8 cellular contexts compared by ENCODE assay signal in the genomic region with DNA sequence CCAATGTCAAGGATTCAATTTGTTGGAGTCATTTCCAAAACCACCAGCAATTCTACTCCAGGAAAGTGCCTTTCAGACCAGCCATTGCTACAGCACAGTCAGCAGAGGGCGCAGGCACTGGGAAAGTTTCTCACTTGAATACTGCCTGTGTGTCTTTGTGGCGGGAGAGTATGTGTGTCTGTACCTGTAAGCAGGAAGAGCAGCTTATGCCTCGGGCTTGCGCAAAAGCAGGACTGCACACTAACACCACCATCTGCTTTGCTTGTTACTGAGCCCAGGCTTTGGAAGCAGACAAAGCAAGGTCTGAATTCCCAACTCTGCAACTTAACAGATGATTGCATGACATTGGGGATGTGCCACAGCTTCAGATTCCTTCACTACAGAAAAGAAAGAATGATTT. TPM values are rescaled to one million over a fixed set of nuclear protein-coding genes. Genes with fewer than 3 reads are reported as not detected.
A peak's percentile ranks its signal among the peaks of the same experiment; 100 is the strongest.
DNase-seq lines count a peak whose midpoint lies in the region; ATAC-seq and TF ChIP-seq lines count a peak whose summit lies in the region.

No MANE protein-coding gene starts in this region.

- H3K4me1 ChIP-seq in smooth muscle cell (ENCODE audit: low read depth), result no peaks in the 10 kb centered on the region

- ATAC-seq in HG02678 (IDR thresholded peaks at IDR 0.05; ENCODE audit: unreplicated experiment), result peak; percentile 78
- peak; percentile 89 for ATAC-seq in T-helper 17 cell
- no peak for ATAC-seq in HG03108 (IDR thresholded peaks at IDR 0.05; ENCODE audit: unreplicated experiment)

- H3K36me3 ChIP-seq in smooth muscle cell (ENCODE audit: low read depth), result no peaks in the 10 kb centered on the region

- H3K4me3 ChIP-seq in astrocyte of the cerebellum (ENCODE audit: low read depth, low read length), result no peak overlapping the region
- H3K4me3 ChIP-seq in smooth muscle cell, result no peak overlapping the region

- H2AFZ ChIP-seq in smooth muscle cell (ENCODE audit: low read depth), result no peak overlapping the region

- peaks cover 9% of the 10 kb centered on the region for H3K4me1 Mint-ChIP-seq in T-helper 17 cell

- DNase-seq in GF-D8 (lab: John Stamatoyannopoulos, UW), result peak; percentile 87
- DNase-seq in NCI-H187 treated with DMSO at 0.1 percent for 48 hours (lab: John Stamatoyannopoulos, UW), result peak; percentile 78
- peak; percentile 39 to 51 (median 44) for DNase-seq in T-helper 17 cell
- peak; percentile 40 for DNase-seq in astrocyte of the cerebellum (ENCODE audit: low read depth)
- peak in 38 of 51 donors; percentile 10 to 72 (median 38) for DNase-seq in hypothalamus (lab: John Stamatoyannopoulos, UW)
- no peak for DNase-seq in smooth muscle cell (lab: John Stamatoyannopoulos, UW; ENCODE audit: unreplicated experiment)

- WGBS in smooth muscle cell (ENCODE audit: low lambda C conversion rate), result 12% methylated on average over 4 of the region's 4 CpGs

- no peak overlapping the region for H3K27ac ChIP-seq in smooth muscle cell (ENCODE audit: low read depth)

- H3F3A ChIP-seq in smooth muscle cell (ENCODE audit: low read depth), result no peaks in the 10 kb centered on the region

- TF ChIP-seq CTCF in astrocyte of the cerebellum (IDR thresholded peaks at IDR 0.05; ENCODE audit: low read depth, low read length, missing control alignments) (peak; percentile 98), smooth muscle cell (IDR thresholded peaks at IDR 0.05; ENCODE audit: borderline replicate concordance, insufficient read depth, poor library complexity, severe bottlenecking) (peak; percentile 79)

- no peaks in the 10 kb centered on the region for H4K20me1 ChIP-seq in smooth muscle cell (ENCODE audit: low read depth)

- in situ Hi-C loops in astrocyte of the cerebellum (cut with HindIII; ENCODE audit: low sequenced_read_pairs), result loop anchor here (5.0 kb wide), 1 partner anchor 72 kb away; no protein-coding TSS in a partner anchor

- no peaks in the 10 kb centered on the region for H3K79me2 ChIP-seq in smooth muscle cell (ENCODE audit: low read depth)

- no peak overlapping the region for H3K4me2 ChIP-seq in smooth muscle cell

- H3K27ac Mint-ChIP-seq in T-helper 17 cell, result no peak overlapping the region

- H3K9ac ChIP-seq in smooth muscle cell (ENCODE audit: low read depth), result no peak overlapping the region

- H3K36me3 Mint-ChIP-seq in T-helper 17 cell (ENCODE audit: low read depth), result peaks cover 4% of the 10 kb centered on the region

- peaks cover 27% of the 10 kb centered on the region for H3K27me3 Mint-ChIP-seq in T-helper 17 cell

- no peaks in the 10 kb centered on the region for H3K27me3 ChIP-seq in smooth muscle cell (ENCODE audit: low read depth)

- H3K4me3 Mint-ChIP-seq in T-helper 17 cell, result no peak overlapping the region

- no peaks in the 10 kb centered on the region for H3K9me3 ChIP-seq in T-helper 17 cell (ENCODE audit: control insufficient read depth, low read length, poor library complexity, severe bottlenecking)
- no peaks in the 10 kb centered on the region for H3K9me3 ChIP-seq in smooth muscle cell (replicated peaks; ENCODE audit: low read depth)

RNA-seq across cellular contexts. Expression of a gene that starts 7.0 kb away (rescaled TPM):
- total RNA-seq in T-helper 17 cell (not detected), smooth muscle cell (not detected in 2 replicates)
- polyA plus RNA-seq in smooth muscle cell, result not detected in 2 replicates

RNA-seq across cellular contexts. Expression of a gene that starts 22.3 kb away (rescaled TPM):
- total RNA-seq in T-helper 17 cell (under 1 TPM in 1 of 2 donors, not detected in 1; 0.50 TPM), smooth muscle cell (not detected in 2 replicates)
- polyA plus RNA-seq in smooth muscle cell, result not detected in 2 replicates

RNA-seq across cellular contexts. Expression of a gene that starts 27.5 kb away (rescaled TPM):
- total RNA-seq in T-helper 17 cell (under 1 TPM in 1 of 2 donors, not detected in 1; 0.18 TPM), smooth muscle cell (8.0 and 13.0 TPM in 2 replicates)
- 11.5 and 13.6 TPM in 2 replicates for polyA plus RNA-seq in smooth muscle cell
